ENCODE assay signal across 8 cellular contexts in genomic region chr1:36398370-36398977, GRCh38. TPM values are rescaled to one million over a fixed set of nuclear protein-coding genes. Genes with fewer than 3 reads are reported as not detected.
A peak's percentile ranks its signal among the peaks of the same experiment; 100 is the strongest.
DNase-seq lines count a peak whose midpoint lies in the region; ATAC-seq and TF ChIP-seq lines count a peak whose summit lies in the region.

No MANE protein-coding gene starts in this region.

- H3K9me3 ChIP-seq in BLaER1 treated with 17β-estradiol and CSF1 and Interleukin-3, amounts not matched to agents 10 nM and 100 nM (replicated peaks in 1 of 11) = peaks cover 0 to 14% (median 8%) of the 10 kb centered on the region in 11 experiments; a peak in 19 of 22 replicates

- in situ Hi-C loops in GM13977 (cut with MboI; ENCODE audit: low pct_unique_long_range_greater_than_20kb, low sequenced_read_pairs, unreplicated experiment) = no loop called here

- peaks cover 7 to 10% (median 9%) of the 10 kb centered on the region in 11 experiments for H3K36me3 ChIP-seq in BLaER1 treated with 17β-estradiol and CSF1 and Interleukin-3, amounts not matched to agents 10 nM and 100 nM
- H3K36me3 ChIP-seq in KMS-11 (ENCODE audit: insufficient read depth) = no peaks in the 10 kb centered on the region

- H3K4me1 Mint-ChIP-seq in MCF 10A (ENCODE audit: insufficient read depth, unreplicated experiment) (peaks cover 7% of the 10 kb centered on the region), natural killer cell (peaks cover 47 to 49% of the 10 kb centered on the region in 2 donors)

- BruUV-seq in MCF 10A (replicated peaks; lab: Mats Ljungman, UMichigan) = no TSS peak

- peaks cover 10% of the 10 kb centered on the region; the same call in 1 of the 2 replicates for H3K79me2 ChIP-seq in KMS-11 (ENCODE audit: insufficient read depth, low read depth)

- peak overlapping the region in 10 of 11 experiments; percentile 82 to 92 (median 86); a peak in 15 of 22 replicates for H3K9ac ChIP-seq in BLaER1 treated with 17β-estradiol and CSF1 and Interleukin-3, amounts not matched to agents 10 nM and 100 nM
- peak overlapping the region; percentile 61; the same call in 1 of the 2 replicates for H3K9ac ChIP-seq in KMS-11

- no peaks in the 10 kb centered on the region for H3K27me3 ChIP-seq in BLaER1 treated with 17β-estradiol and CSF1 and Interleukin-3, amounts not matched to agents 10 nM and 100 nM
- no peaks in the 10 kb centered on the region for H3K27me3 ChIP-seq in KMS-11 (ENCODE audit: insufficient read depth, low read depth)

- H3K4me3 Mint-ChIP-seq in MCF 10A (ENCODE audit: unreplicated experiment) (peak overlapping the region; percentile 90), natural killer cell (peak overlapping the region; percentile 100)

- TF ChIP-seq CTCF in KMS-11 (conservative IDR thresholded peaks at IDR 0.05; ENCODE audit: low read depth, low read length) (no peak), MCF 10A (IDR thresholded peaks at IDR 0.05; ENCODE audit: unreplicated experiment) (no peak), natural killer cell (IDR thresholded peaks at IDR 0.05) (no peak), GM13977 (IDR thresholded peaks at IDR 0.05; ENCODE audit: extremely low read depth, insufficient read depth, missing control alignments) (no peak)

- intact Hi-C loops in MCF 10A (cut with micrococcal nuclease) = no loop called here
- intact Hi-C loops in natural killer cell (cut with micrococcal nuclease) = no loop called here

- H3K4me3 ChIP-seq in BLaER1 treated with 17β-estradiol and CSF1 and Interleukin-3, amounts not matched to agents 10 nM and 100 nM = peak overlapping the region; percentile 67 to 90 (median 80); a peak in 17 of 20 replicates
- no peak overlapping the region for H3K4me3 ChIP-seq in KMS-11 (IDR thresholded peaks at IDR 0.05; ENCODE audit: insufficient read depth, low read depth, low read length)

- peak overlapping the region in 7 of 11 experiments; percentile 72 to 89 (median 84); a peak in 6 of 22 replicates for H3K27ac ChIP-seq in BLaER1 treated with 17β-estradiol and CSF1 and Interleukin-3, amounts not matched to agents 10 nM and 100 nM
- peak overlapping the region; percentile 61; the same call in 1 of the 2 replicates for H3K27ac ChIP-seq in KMS-11

- POLR2A ChIA-PET in MCF 10A (lab: Yijun Ruan, JAX) = interaction anchor here (0.7 to 6.3 kb wide), 13 partner anchors 10 to 1084 kb away, joined by 3 to 148 read pairs (median 4); partner anchors contain the start of genes OSCP1, SH3D21, STK40 and TRAPPC3

- peak overlapping the region; percentile 78 to 97 (median 89) for H3K4me2 ChIP-seq in BLaER1 treated with 17β-estradiol and CSF1 and Interleukin-3, amounts not matched to agents 10 nM and 100 nM
- H3K4me2 ChIP-seq in KMS-11 = peak overlapping the region; percentile 88

- H3K36me3 Mint-ChIP-seq in MCF 10A (ENCODE audit: insufficient read depth, unreplicated experiment) (peaks cover 13% of the 10 kb centered on the region), natural killer cell (no peaks in the 10 kb centered on the region)

- CTCF ChIA-PET in MCF 10A (lab: Yijun Ruan, JAX) = interaction anchor here (0.7 to 2.4 kb wide), 7 partner anchors 10 to 92 kb away, joined by 3 to 17 read pairs (median 7); partner anchors contain the start of gene SH3D21

- ATAC-seq in natural killer cell (no peak), GM18867 (IDR thresholded peaks at IDR 0.05; ENCODE audit: unreplicated experiment) (no peak)

- no peaks in the 10 kb centered on the region for H3K27me3 Mint-ChIP-seq in MCF 10A (ENCODE audit: insufficient read depth, unreplicated experiment)
- H3K27me3 Mint-ChIP-seq in natural killer cell (ENCODE audit: low read depth in 2 of 2) = no peaks in the 10 kb centered on the region

- no peaks in the 10 kb centered on the region for H3K9me3 Mint-ChIP-seq in MCF 10A (ENCODE audit: unreplicated experiment)
- no peaks in the 10 kb centered on the region for H3K9me3 Mint-ChIP-seq in natural killer cell

- H4K20me1 ChIP-seq in BLaER1 treated with 17β-estradiol and CSF1 and Interleukin-3, amounts not matched to agents 10 nM and 100 nM = peaks cover 0 to 4% (median 0%) of the 10 kb centered on the region in 11 experiments; a peak in 2 of 22 replicates
- H4K20me1 ChIP-seq in KMS-11 (ENCODE audit: insufficient read depth) = no peaks in the 10 kb centered on the region

- H2AFZ ChIP-seq in KMS-11 (ENCODE audit: low read depth) = peak overlapping the region; percentile 68

- H3K4me1 ChIP-seq in BLaER1 treated with 17β-estradiol and CSF1 and Interleukin-3, amounts not matched to agents 10 nM and 100 nM = peaks cover 14 to 39% (median 21%) of the 10 kb centered on the region in 10 experiments
- peaks cover 17% of the 10 kb centered on the region for H3K4me1 ChIP-seq in KMS-11 (ENCODE audit: low read depth, poor library complexity, severe bottlenecking)

- H3K27ac Mint-ChIP-seq in MCF 10A (ENCODE audit: low read depth, unreplicated experiment) (peak overlapping the region; percentile 87), natural killer cell (peak overlapping the region; percentile 99 to 100)

- DNase-seq in MCF 10A (ENCODE audit: unreplicated experiment) (no peak), natural killer cell (no peak), GM13977 (ENCODE audit: low spot score) (no peak), NCI-H226 (no peak), RKO (ENCODE audit: low spot score) (no peak)

RNA-seq across cellular contexts. Expression of gene LSM10, which starts 0.8 kb away (rescaled TPM):
- total RNA-seq in MCF 10A (2022) = 42.3 and 49.8 TPM in 2 replicates
- total RNA-seq in natural killer cell = 10 to 100 TPM; 25.2 to 30.4 (median 26.6) TPM

RNA-seq across cellular contexts. Expression of gene STK40, which starts 12.8 kb away (rescaled TPM):
- total RNA-seq in MCF 10A (2022) = 44.0 and 47.4 TPM in 2 replicates
- 10 to 100 TPM; 55.9 to 65.3 (median 59.8) TPM for total RNA-seq in natural killer cell

RNA-seq across cellular contexts. Expression of gene OSCP1, which starts 51.8 kb away (rescaled TPM):
- total RNA-seq in MCF 10A (2022) = 7.6 and 15.1 TPM in 2 replicates
- total RNA-seq in natural killer cell = 1 to 10 TPM in 1 of 3 donors, not detected in 2; 2.3 TPM
